Comparison of ENCODE assay signal across 1 cellular context in the genomic region with DNA sequence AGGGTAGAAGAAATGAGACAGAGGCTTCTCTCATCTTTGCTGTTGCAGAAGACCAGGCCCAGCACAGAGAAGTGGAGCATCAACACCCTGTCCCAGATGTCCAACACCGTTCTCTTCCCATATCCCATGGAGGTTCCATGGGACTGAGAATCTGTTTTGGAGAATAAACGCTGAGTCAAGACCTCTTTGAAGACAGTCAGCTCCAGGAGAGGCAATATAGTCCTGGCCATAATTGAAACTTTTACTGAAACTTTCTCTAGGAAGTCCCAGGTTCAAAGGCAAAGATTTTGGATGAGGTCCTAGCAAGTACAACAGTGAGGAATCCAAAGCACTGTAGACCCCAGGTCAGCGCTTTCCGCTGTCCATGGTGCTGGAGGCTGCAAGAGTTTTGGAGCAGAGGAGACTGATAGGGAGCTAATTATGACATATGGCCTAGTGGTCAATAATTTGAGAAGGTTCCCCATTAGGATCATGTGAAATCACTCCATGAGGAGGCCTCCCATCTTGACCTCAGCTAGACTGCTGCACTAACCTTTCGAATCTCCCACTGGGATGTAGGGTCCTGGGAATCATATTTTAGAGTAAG.
TF ChIP-seq lines count a peak whose summit lies in the region.

No MANE protein-coding gene starts in this region.

TF ChIP-seq in K562, 482 proteins besides CTCF, POLR2A, EP300 and RAD21 (continued from another document):
- TF ChIP-seq, protein P1, sequence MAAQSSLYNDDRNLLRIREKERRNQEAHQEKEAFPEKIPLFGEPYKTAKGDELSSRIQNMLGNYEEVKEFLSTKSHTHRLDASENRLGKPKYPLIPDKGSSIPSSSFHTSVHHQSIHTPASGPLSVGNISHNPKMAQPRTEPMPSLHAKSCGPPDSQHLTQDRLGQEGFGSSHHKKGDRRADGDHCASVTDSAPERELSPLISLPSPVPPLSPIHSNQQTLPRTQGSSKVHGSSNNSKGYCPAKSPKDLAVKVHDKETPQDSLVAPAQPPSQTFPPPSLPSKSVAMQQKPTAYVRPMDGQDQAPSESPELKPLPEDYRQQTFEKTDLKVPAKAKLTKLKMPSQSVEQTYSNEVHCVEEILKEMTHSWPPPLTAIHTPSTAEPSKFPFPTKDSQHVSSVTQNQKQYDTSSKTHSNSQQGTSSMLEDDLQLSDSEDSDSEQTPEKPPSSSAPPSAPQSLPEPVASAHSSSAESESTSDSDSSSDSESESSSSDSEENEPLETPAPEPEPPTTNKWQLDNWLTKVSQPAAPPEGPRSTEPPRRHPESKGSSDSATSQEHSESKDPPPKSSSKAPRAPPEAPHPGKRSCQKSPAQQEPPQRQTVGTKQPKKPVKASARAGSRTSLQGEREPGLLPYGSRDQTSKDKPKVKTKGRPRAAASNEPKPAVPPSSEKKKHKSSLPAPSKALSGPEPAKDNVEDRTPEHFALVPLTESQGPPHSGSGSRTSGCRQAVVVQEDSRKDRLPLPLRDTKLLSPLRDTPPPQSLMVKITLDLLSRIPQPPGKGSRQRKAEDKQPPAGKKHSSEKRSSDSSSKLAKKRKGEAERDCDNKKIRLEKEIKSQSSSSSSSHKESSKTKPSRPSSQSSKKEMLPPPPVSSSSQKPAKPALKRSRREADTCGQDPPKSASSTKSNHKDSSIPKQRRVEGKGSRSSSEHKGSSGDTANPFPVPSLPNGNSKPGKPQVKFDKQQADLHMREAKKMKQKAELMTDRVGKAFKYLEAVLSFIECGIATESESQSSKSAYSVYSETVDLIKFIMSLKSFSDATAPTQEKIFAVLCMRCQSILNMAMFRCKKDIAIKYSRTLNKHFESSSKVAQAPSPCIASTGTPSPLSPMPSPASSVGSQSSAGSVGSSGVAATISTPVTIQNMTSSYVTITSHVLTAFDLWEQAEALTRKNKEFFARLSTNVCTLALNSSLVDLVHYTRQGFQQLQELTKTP (IDR thresholded peaks at IDR 0.05; ENCODE audit: low read depth in 1 of 2, partially characterized antibody in 2 of 2), result peak in 1 of 2 experiments; percentile 83
- TF ChIP-seq SMARCE1 (IDR thresholded peaks at IDR 0.05) (no peak), FOXK1 (CRISPR knock-in tag; IDR thresholded peaks at IDR 0.05; ENCODE audit: borderline replicate concordance) (0 out of 2 replicates have a peak, but pooled peaks have one; percentile 57), MAZ (CRISPR knock-in tag; conservative IDR thresholded peaks at IDR 0.05 in 1 of 2, IDR thresholded peaks at IDR 0.05 in 1 of 2) (peak in 1 of 2 experiments; percentile 57; a peak in 2 of 4 replicates), MEIS2 (IDR thresholded peaks at IDR 0.05; ENCODE audit: partially characterized antibody) (peak; percentile 19), ZNF316 (IDR thresholded peaks at IDR 0.05) (0 out of 2 replicates have a peak, but pooled peaks have one; percentile 27), CXXC5 (CRISPR knock-in tag; IDR thresholded peaks at IDR 0.05) (peak; percentile 14; the same call in 1 of the 2 replicates), NR3C1 (CRISPR knock-in tag; IDR thresholded peaks at IDR 0.05) (no peak)
- TF ChIP-seq, protein P2, sequence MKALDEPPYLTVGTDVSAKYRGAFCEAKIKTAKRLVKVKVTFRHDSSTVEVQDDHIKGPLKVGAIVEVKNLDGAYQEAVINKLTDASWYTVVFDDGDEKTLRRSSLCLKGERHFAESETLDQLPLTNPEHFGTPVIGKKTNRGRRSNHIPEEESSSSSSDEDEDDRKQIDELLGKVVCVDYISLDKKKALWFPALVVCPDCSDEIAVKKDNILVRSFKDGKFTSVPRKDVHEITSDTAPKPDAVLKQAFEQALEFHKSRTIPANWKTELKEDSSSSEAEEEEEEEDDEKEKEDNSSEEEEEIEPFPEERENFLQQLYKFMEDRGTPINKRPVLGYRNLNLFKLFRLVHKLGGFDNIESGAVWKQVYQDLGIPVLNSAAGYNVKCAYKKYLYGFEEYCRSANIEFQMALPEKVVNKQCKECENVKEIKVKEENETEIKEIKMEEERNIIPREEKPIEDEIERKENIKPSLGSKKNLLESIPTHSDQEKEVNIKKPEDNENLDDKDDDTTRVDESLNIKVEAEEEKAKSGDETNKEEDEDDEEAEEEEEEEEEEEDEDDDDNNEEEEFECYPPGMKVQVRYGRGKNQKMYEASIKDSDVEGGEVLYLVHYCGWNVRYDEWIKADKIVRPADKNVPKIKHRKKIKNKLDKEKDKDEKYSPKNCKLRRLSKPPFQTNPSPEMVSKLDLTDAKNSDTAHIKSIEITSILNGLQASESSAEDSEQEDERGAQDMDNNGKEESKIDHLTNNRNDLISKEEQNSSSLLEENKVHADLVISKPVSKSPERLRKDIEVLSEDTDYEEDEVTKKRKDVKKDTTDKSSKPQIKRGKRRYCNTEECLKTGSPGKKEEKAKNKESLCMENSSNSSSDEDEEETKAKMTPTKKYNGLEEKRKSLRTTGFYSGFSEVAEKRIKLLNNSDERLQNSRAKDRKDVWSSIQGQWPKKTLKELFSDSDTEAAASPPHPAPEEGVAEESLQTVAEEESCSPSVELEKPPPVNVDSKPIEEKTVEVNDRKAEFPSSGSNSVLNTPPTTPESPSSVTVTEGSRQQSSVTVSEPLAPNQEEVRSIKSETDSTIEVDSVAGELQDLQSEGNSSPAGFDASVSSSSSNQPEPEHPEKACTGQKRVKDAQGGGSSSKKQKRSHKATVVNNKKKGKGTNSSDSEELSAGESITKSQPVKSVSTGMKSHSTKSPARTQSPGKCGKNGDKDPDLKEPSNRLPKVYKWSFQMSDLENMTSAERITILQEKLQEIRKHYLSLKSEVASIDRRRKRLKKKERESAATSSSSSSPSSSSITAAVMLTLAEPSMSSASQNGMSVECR (CRISPR knock-in tag; IDR thresholded peaks at IDR 0.05), result peak; percentile 48; the same call in 1 of the 2 replicates
TF ChIP-seq in K562: peak in this region for 29.
